27 cellular contexts compared by ENCODE assay signal in genomic region chr3:62439176-62439813, GRCh38.
"Had no signal": no experiment of that assay in that cellular context is flagged by ENCODE, and none has a peak within 500 bp of the region (broad histone marks: within the 10 kb centered on the region; RNA-seq: fewer than 3 reads in every experiment).

No MANE protein-coding gene starts in this region.

- ATAC-seq: K562 had no signal

- H3K9me3 ChIP-seq: SJSA1 had no signal

- H3K4me1 Mint-ChIP-seq: IgD-negative memory B cell had no signal

- H3K4me3 ChIP-seq: K562, SJSA1, SK-N-MC had no signal

- H3K36me3 ChIP-seq: SJSA1 had no signal

- H3K27ac Mint-ChIP-seq: IgD-negative memory B cell had no signal

- FAIRE-seq: HTR-8/SVneo, K562, RCC 7860 had no signal

- H3K4me1 ChIP-seq: SJSA1 had no signal

- H3K27ac ChIP-seq: HL-60, KMS-11, SJSA1, SK-N-MC had no signal

- H3K9me3 Mint-ChIP-seq: IgD-negative memory B cell had no signal

- H3K9ac ChIP-seq: KMS-11 had no signal

- DNase-seq: Kasumi-1, MV-4-11, NCI-H1048, NCI-H1105, NCI-H1417, NCI-H1436 treated with DMSO at 0.1 percent for 48 hours, NCI-H1694, NCI-H187 treated with DMSO at 0.1 percent for 48 hours, NCI-H2081, NCI-H2171, NCI-H226, NCI-H446, NCI-H510A, NCI-H524 treated with DMSO at 0.1 percent for 48 hours, NCI-H69, NCI-H774, Right ventricle myocardium superior, RPMI8226, SIG-M5 had no signal

- H3K4me3 Mint-ChIP-seq: IgD-negative memory B cell had no signal

- H3K36me3 Mint-ChIP-seq: IgD-negative memory B cell had no signal
